ENCODE assay signal across 1 cellular context in the genomic region with DNA sequence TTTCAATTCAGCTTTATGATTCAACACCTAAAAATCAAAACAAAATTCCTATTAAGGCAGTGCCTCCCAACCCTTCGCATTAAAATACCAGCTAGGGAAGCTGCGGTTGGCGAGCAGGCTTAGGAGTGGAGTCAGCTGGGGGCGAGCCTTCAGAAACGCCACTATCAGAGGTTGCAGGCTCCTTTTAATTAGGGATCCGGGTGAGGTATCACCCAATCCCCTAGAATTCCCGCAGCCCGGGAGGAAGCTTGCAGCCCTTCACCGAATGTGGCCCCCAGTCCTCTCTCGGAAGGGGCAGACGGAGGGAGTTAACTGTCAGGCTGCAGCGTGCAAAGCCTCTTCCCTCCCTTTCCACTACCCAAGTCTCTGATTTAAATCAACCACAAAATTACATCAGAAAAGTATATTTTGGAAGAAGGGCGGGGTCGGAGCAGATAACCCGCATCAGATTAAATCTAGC.
TF ChIP-seq lines count a peak whose summit lies in the region.

No MANE protein-coding gene starts in this region.

TF ChIP-seq in HCT116, 20 proteins besides CTCF, POLR2A, EP300 and RAD21 (continued from another document):
- TF ChIP-seq, protein P1, sequence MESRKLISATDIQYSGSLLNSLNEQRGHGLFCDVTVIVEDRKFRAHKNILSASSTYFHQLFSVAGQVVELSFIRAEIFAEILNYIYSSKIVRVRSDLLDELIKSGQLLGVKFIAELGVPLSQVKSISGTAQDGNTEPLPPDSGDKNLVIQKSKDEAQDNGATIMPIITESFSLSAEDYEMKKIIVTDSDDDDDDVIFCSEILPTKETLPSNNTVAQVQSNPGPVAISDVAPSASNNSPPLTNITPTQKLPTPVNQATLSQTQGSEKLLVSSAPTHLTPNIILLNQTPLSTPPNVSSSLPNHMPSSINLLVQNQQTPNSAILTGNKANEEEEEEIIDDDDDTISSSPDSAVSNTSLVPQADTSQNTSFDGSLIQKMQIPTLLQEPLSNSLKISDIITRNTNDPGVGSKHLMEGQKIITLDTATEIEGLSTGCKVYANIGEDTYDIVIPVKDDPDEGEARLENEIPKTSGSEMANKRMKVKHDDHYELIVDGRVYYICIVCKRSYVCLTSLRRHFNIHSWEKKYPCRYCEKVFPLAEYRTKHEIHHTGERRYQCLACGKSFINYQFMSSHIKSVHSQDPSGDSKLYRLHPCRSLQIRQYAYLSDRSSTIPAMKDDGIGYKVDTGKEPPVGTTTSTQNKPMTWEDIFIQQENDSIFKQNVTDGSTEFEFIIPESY (IDR thresholded peaks at IDR 0.05; ENCODE audit: extremely low read depth, insufficient replicate concordance, low read length): no peak
- TF ChIP-seq FOSL1 (IDR thresholded peaks at IDR 0.05; ENCODE audit: low read depth) (no peak), SRF (IDR thresholded peaks at IDR 0.05; ENCODE audit: low read depth) (no peak), ZNF274 (IDR thresholded peaks at IDR 0.05; ENCODE audit: low read depth, low read length) (no peak), TCF7L2 (IDR thresholded peaks at IDR 0.05; ENCODE audit: borderline replicate concordance, extremely low read depth, insufficient read depth, insufficient read length) (no peak), REST (IDR thresholded peaks at IDR 0.05; ENCODE audit: low read depth) (no peak), CEBPB (IDR thresholded peaks at IDR 0.05; ENCODE audit: low read depth) (no peak), JUND (IDR thresholded peaks at IDR 0.05) (no peak), YY1 (IDR thresholded peaks at IDR 0.05; ENCODE audit: extremely low read depth, insufficient replicate concordance, low read depth, low read length) (no peak), MAX (IDR thresholded peaks at IDR 0.05) (no peak), EZH2 (IDR thresholded peaks at IDR 0.05) (no peak), SIN3A (IDR thresholded peaks at IDR 0.05; ENCODE audit: low read depth) (no peak)
- TF ChIP-seq, protein P2, sequence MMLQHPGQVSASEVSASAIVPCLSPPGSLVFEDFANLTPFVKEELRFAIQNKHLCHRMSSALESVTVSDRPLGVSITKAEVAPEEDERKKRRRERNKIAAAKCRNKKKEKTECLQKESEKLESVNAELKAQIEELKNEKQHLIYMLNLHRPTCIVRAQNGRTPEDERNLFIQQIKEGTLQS (IDR thresholded peaks at IDR 0.05): no peak
